Comparison of ENCODE assay signal across 8 cellular contexts in genomic region chr2:108656282-108656681, GRCh38.
A peak's percentile ranks its signal among the peaks of the same experiment; 100 is the strongest.
DNase-seq lines count a peak whose midpoint lies in the region; ATAC-seq and TF ChIP-seq lines count a peak whose summit lies in the region.
"Not testable (repeated sequence)": the region's sequence is repeated elsewhere in the genome, so short reads cannot be mapped to it uniquely, and the experiment has no call there.

No MANE protein-coding gene starts in this region.

- H3K4me1 Mint-ChIP-seq in HFFc6 (ENCODE audit: low read depth) = peaks cover 35% of the 10 kb centered on the region

- H3K4ac ChIP-seq in mesenchymal stem cell (ENCODE audit: low read depth in 1 of 2, low read length in 2 of 2) = not testable (repeated sequence)

- H4K8ac ChIP-seq in mesenchymal stem cell (ENCODE audit: low read length) = not testable (repeated sequence)

- not testable (repeated sequence) for H2AFZ ChIP-seq in mesenchymal stem cell (ENCODE audit: low read depth, low read length); osteoblast (ENCODE audit: low read length)

- H3K4me3 Mint-ChIP-seq in HFFc6 = peak overlapping the region; percentile 22; the same call in 1 of the 2 replicates

- H2BK12ac ChIP-seq in mesenchymal stem cell (ENCODE audit: low read length in 2 of 2) = not testable (repeated sequence)

- not testable (repeated sequence) for H3K23ac ChIP-seq in mesenchymal stem cell (ENCODE audit: low read length in 2 of 2)

- not testable (repeated sequence) for DNase-seq in HFFc6; fibroblast of the aortic adventitia (ENCODE audit: low read depth); heart right ventricle; mesenchymal stem cell; osteoblast (ENCODE audit: insufficient read length, low spot score, missing footprints); skeletal muscle cell (ENCODE audit: low read depth); thoracic aorta (ENCODE audit: low spot score)
- DNase-seq in dermis blood vessel endothelial cell = peak; percentile 56

- not testable (repeated sequence) for H4K20me1 ChIP-seq in osteoblast (ENCODE audit: insufficient read depth, low read length)

- not testable (repeated sequence) for H2BK5ac ChIP-seq in mesenchymal stem cell (ENCODE audit: low read depth, low read length, poor library complexity, severe bottlenecking)

- not testable (repeated sequence) for H4K91ac ChIP-seq in mesenchymal stem cell (ENCODE audit: low read length)

- TF ChIP-seq CTCF in HFFc6 (IDR thresholded peaks at IDR 0.05); fibroblast of the aortic adventitia (IDR thresholded peaks at IDR 0.05; ENCODE audit: insufficient read depth, low read length); heart right ventricle (IDR thresholded peaks at IDR 0.05); osteoblast (IDR thresholded peaks at IDR 0.05; ENCODE audit: extremely low read depth, low read depth, low read length); thoracic aorta (IDR thresholded peaks at IDR 0.05): not testable (repeated sequence)

- H3K79me1 ChIP-seq in mesenchymal stem cell (replicated peaks; ENCODE audit: low read length, poor library complexity, severe bottlenecking) = not testable (repeated sequence)

- H3K9me3 Mint-ChIP-seq in HFFc6 = not testable (repeated sequence)

- peak overlapping the region; percentile 24; the same call in 1 of the 2 replicates for H3K27ac Mint-ChIP-seq in HFFc6

- H2BK15ac ChIP-seq in mesenchymal stem cell (ENCODE audit: low read depth, poor library complexity, severe bottlenecking) = not testable (repeated sequence)

- H2BK120ac ChIP-seq in mesenchymal stem cell (ENCODE audit: low read depth, low read length) = not testable (repeated sequence)

- peaks cover 13% of the 10 kb centered on the region for H3K79me2 ChIP-seq in osteoblast (ENCODE audit: insufficient read depth, low read length)

- H3K14ac ChIP-seq in mesenchymal stem cell (ENCODE audit: low read length in 2 of 2) = not testable (repeated sequence)

- not testable (repeated sequence) for H3K4me2 ChIP-seq in mesenchymal stem cell (ENCODE audit: low read length, poor library complexity, severe bottlenecking); osteoblast (ENCODE audit: insufficient read depth, low read length)

- ATAC-seq in heart right ventricle; thoracic aorta (ENCODE audit: insufficient number of reproducible peaks, low FRiP score, low read depth): not testable (repeated sequence)

- peaks cover 2 to 32% (median 15%) of the 10 kb centered on the region in 9 donors for H3K4me1 ChIP-seq in heart right ventricle
- H3K4me1 ChIP-seq in mesenchymal stem cell (ENCODE audit: control insufficient read depth, insufficient read depth, low read depth, low read length) = not testable (repeated sequence)
- peaks cover 11% of the 10 kb centered on the region for H3K4me1 ChIP-seq in osteoblast (ENCODE audit: insufficient read depth, low read length)
- H3K4me1 ChIP-seq in thoracic aorta (ENCODE audit: control insufficient read depth in 1 of 2, low read depth in 2 of 2) = peaks cover 6 to 20% of the 10 kb centered on the region in 2 donors

- not testable (repeated sequence) for H3K18ac ChIP-seq in mesenchymal stem cell (ENCODE audit: low read depth in 1 of 2, low read length in 2 of 2)

- H3K27me3 Mint-ChIP-seq in HFFc6 (ENCODE audit: insufficient read depth) = not testable (repeated sequence)

- H3K27ac ChIP-seq in heart right ventricle (peak overlapping the region in 6 of 10 donors; percentile 21 to 52 (median 38)), osteoblast (ENCODE audit: low read depth, low read length) (peak overlapping the region; percentile 41), thoracic aorta (peak overlapping the region in 1 of 2 donors; percentile 30)
- H3K27ac ChIP-seq in mesenchymal stem cell (ENCODE audit: low read length, poor library complexity, severe bottlenecking) = not testable (repeated sequence)

- H3K9me3 ChIP-seq in heart right ventricle; mesenchymal stem cell (ENCODE audit: control insufficient read depth, low read length); osteoblast (ENCODE audit: low read depth, low read length); thoracic aorta: not testable (repeated sequence)

- H3K4me3 ChIP-seq in fibroblast of the aortic adventitia (ENCODE audit: low read depth, low read length) = peak overlapping the region; percentile 28
- peak overlapping the region in 7 of 10 donors; percentile 16 to 42 (median 36) for H3K4me3 ChIP-seq in heart right ventricle
- H3K4me3 ChIP-seq in mesenchymal stem cell (ENCODE audit: insufficient read depth in 1 of 2, low read depth in 1 of 2, low read length in 2 of 2) = peak overlapping the region in 1 of 2 experiments; percentile 53
- not testable (repeated sequence) for H3K4me3 ChIP-seq in osteoblast (ENCODE audit: insufficient read depth, low read length)
- peak overlapping the region; percentile 18 for H3K4me3 ChIP-seq in skeletal muscle cell (ENCODE audit: low read depth, low read length)
- peak overlapping the region; percentile 47 for H3K4me3 ChIP-seq in thoracic aorta

- not testable (repeated sequence) for H3K36me3 Mint-ChIP-seq in HFFc6 (ENCODE audit: low read depth)

- intact Hi-C loops in heart right ventricle (cut with DNase I) = not testable (repeated sequence)

- not testable (repeated sequence) for H2AK5ac ChIP-seq in mesenchymal stem cell (ENCODE audit: low read length, severe bottlenecking)

- not testable (repeated sequence) for H3K27me3 ChIP-seq in heart right ventricle; mesenchymal stem cell (ENCODE audit: control insufficient read depth in 1 of 2, insufficient read depth in 1 of 2, low read length in 2 of 2); osteoblast (ENCODE audit: insufficient read depth, low read length); thoracic aorta (replicated peaks; ENCODE audit: insufficient read depth)

- not testable (repeated sequence) for H3K36me3 ChIP-seq in heart right ventricle; mesenchymal stem cell (ENCODE audit: control insufficient read depth in 1 of 2, insufficient read depth in 2 of 2, low read depth in 1 of 2, low read length in 2 of 2); osteoblast (ENCODE audit: insufficient read depth, low read length); thoracic aorta

- peak overlapping the region; percentile 57 for H3K9ac ChIP-seq in mesenchymal stem cell (ENCODE audit: low read length)
